In the genomic region with DNA sequence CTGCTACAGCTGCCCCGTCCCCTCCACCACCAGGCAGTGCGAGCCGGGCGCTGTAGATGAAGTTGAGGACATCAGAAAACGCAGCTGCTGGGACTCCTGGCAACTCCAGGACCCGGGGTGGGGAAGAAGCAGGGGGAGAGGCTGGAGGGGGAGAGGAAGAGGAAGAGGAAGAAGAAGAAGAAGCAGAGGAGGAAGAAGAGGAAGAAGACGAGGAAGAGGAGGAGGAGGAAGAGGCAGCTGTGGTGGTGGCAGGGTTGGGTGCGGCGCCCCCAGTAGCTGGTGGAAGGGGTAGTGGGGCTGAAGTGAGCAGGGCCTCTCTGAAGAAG, we compare ENCODE assay signal across 10 cellular contexts. TPM values are rescaled to one million over a fixed set of nuclear protein-coding genes. Genes with fewer than 3 reads are reported as not detected.
A peak's percentile ranks its signal among the peaks of the same experiment; 100 is the strongest.
DNase-seq lines count a peak whose midpoint lies in the region; TF ChIP-seq lines count a peak whose summit lies in the region.
"Had no signal": no experiment of that assay in that cellular context is flagged by ENCODE, and none has a peak within 500 bp of the region (broad histone marks: within the 10 kb centered on the region; RNA-seq: fewer than 3 reads in every experiment).

No MANE protein-coding gene starts in this region.

- H3K9me3 ChIP-seq in ascending aorta (no peaks in the 10 kb centered on the region), neuronal stem cell (replicated peaks in 1 of 2; ENCODE audit: control insufficient read depth in 2 of 2, insufficient read depth in 1 of 2, low read depth in 1 of 2, low read length in 2 of 2) (no peaks in the 10 kb centered on the region)

- H3K79me1 ChIP-seq in neuronal stem cell (ENCODE audit: low read depth, low read length), result peaks cover 8% of the 10 kb centered on the region

- H3K36me3 ChIP-seq in ascending aorta, result peaks cover 46 to 50% of the 10 kb centered on the region in 2 donors
- H3K36me3 ChIP-seq in neuronal stem cell (replicated peaks in 1 of 2; ENCODE audit: control insufficient read depth in 2 of 2, insufficient read depth in 2 of 2, low read length in 2 of 2), result peaks cover 5 to 34% of the 10 kb centered on the region in 2 donors

- H3K9ac ChIP-seq in neuronal stem cell (ENCODE audit: low read depth, low read length, poor library complexity), result no peak overlapping the region

- no peak overlapping the region for H3K14ac ChIP-seq in neuronal stem cell (ENCODE audit: low read length)

- H2AFZ ChIP-seq in neuronal stem cell (ENCODE audit: low read length), result no peak overlapping the region

- H3K27ac ChIP-seq in C4-2B, result peak overlapping the region; percentile 40; the same call in 1 of the 2 replicates
- peak overlapping the region; percentile 43 to 57 for H3K27ac ChIP-seq in ascending aorta
- no peak overlapping the region for H3K27ac ChIP-seq in neuronal stem cell (replicated peaks; ENCODE audit: low read length)

- no peaks in the 10 kb centered on the region for H3K27me3 ChIP-seq in ascending aorta
- H3K27me3 ChIP-seq in neuronal stem cell (ENCODE audit: control insufficient read depth in 3 of 3, insufficient read depth in 3 of 3, low read depth in 1 of 3, low read length in 3 of 3), result no peaks in the 10 kb centered on the region

- no peak overlapping the region for H2BK120ac ChIP-seq in neuronal stem cell (ENCODE audit: low read depth, low read length)

- DNase-seq in ascending aorta (ENCODE audit: low spot score in 2 of 2) (no peak), neuronal stem cell (ENCODE audit: low spot score) (no peak), medulla oblongata (ENCODE audit: extremely low spot score) (no peak), DMS79 treated with DMSO at 0.1 percent for 48 hours (lab: John Stamatoyannopoulos, UW) (no peak), DMS53 (lab: John Stamatoyannopoulos, UW) (no peak)
- DNase-seq: NCI-H1417 treated with DMSO at 0.1 percent for 48 hours, NCI-H69 had no signal

- H3K18ac ChIP-seq in neuronal stem cell (ENCODE audit: low read length), result no peak overlapping the region

- H3K4me3 ChIP-seq in ascending aorta (no peak overlapping the region), neuronal stem cell (ENCODE audit: low read length in 2 of 2) (no peak overlapping the region)

- no peak overlapping the region for H3K4me2 ChIP-seq in neuronal stem cell (ENCODE audit: insufficient read depth, low read length, poor library complexity, severe bottlenecking)

- no peak overlapping the region for H3K4ac ChIP-seq in neuronal stem cell (ENCODE audit: low read length)

- no peak overlapping the region for H4K8ac ChIP-seq in neuronal stem cell (ENCODE audit: low read depth, low read length)

- no peak overlapping the region for H2AK5ac ChIP-seq in neuronal stem cell (ENCODE audit: low read depth, low read length)

- H2BK15ac ChIP-seq in neuronal stem cell (ENCODE audit: low read length), result no peak overlapping the region

- no peak overlapping the region for H4K91ac ChIP-seq in neuronal stem cell (ENCODE audit: low read depth, low read length, poor library complexity)

- no peak overlapping the region for H2BK5ac ChIP-seq in neuronal stem cell (ENCODE audit: low read length)

- intact Hi-C loops in ascending aorta (cut with DNase I), result no loop called here

- TF ChIP-seq CTCF in C4-2B (conservative IDR thresholded peaks at IDR 0.05) (no peak), ascending aorta (IDR thresholded peaks at IDR 0.05) (no peak)

- H3K4me1 ChIP-seq in ascending aorta (peaks cover 0 to 22% of the 10 kb centered on the region in 2 donors), neuronal stem cell (ENCODE audit: control insufficient read depth in 2 of 2, insufficient read depth in 1 of 2, low read depth in 1 of 2, low read length in 2 of 2) (peaks cover 7 to 10% of the 10 kb centered on the region in 2 donors)

- H3K23ac ChIP-seq in neuronal stem cell (ENCODE audit: low read depth, low read length, poor library complexity), result peak overlapping the region; percentile 80

- WGBS in neuronal stem cell (ENCODE audit: extremely low coverage in 2 of 2, insufficient read length in 2 of 2, insufficient replicate concordance in 1 of 2), 2 donors, result no CpG with 5 or more reads among the region's 9 CpGs

- H2BK12ac ChIP-seq in neuronal stem cell (ENCODE audit: low read length), result no peak overlapping the region

RNA-seq across cellular contexts. Expression of a gene that starts 13.2 kb away (rescaled TPM):
- 67.9 TPM for total RNA-seq in ascending aorta
- polyA plus RNA-seq in neuronal stem cell (2013, experiment 1 of 2), result 12.7 TPM
- 12.7 TPM for polyA plus RNA-seq in neuronal stem cell (2013, experiment 2 of 2)

RNA-seq across cellular contexts. Expression of a gene that starts 15.0 kb away (rescaled TPM):
- not detected for total RNA-seq in ascending aorta
- 0.03 TPM for polyA plus RNA-seq in neuronal stem cell (2013, experiment 1 of 2)
- not detected for polyA plus RNA-seq in neuronal stem cell (2013, experiment 2 of 2)
- total RNA-seq: astrocyte, myocyte had no signal

RNA-seq across cellular contexts. Expression of a gene that starts 17.9 kb away (rescaled TPM):
- total RNA-seq in ascending aorta, result 69.5 TPM
- 40.1 TPM for polyA plus RNA-seq in neuronal stem cell (2013, experiment 1 of 2)
- 39.2 TPM for polyA plus RNA-seq in neuronal stem cell (2013, experiment 2 of 2)

RNA-seq across cellular contexts. Expression of a gene that starts 21.4 kb away (rescaled TPM):
- total RNA-seq in ascending aorta, result 5.0 TPM
- 9.9 TPM for polyA plus RNA-seq in neuronal stem cell (2013, experiment 1 of 2)
- 11.1 TPM for polyA plus RNA-seq in neuronal stem cell (2013, experiment 2 of 2)

RNA-seq across cellular contexts. Expression of a gene that starts 27.0 kb away (rescaled TPM):
- 0.32 TPM for total RNA-seq in ascending aorta
- polyA plus RNA-seq in neuronal stem cell (2013, experiment 1 of 2), result 5.1 TPM
- polyA plus RNA-seq in neuronal stem cell (2013, experiment 2 of 2), result 4.3 TPM
